ENCODE assay signal across 16 cellular contexts in the genomic region with DNA sequence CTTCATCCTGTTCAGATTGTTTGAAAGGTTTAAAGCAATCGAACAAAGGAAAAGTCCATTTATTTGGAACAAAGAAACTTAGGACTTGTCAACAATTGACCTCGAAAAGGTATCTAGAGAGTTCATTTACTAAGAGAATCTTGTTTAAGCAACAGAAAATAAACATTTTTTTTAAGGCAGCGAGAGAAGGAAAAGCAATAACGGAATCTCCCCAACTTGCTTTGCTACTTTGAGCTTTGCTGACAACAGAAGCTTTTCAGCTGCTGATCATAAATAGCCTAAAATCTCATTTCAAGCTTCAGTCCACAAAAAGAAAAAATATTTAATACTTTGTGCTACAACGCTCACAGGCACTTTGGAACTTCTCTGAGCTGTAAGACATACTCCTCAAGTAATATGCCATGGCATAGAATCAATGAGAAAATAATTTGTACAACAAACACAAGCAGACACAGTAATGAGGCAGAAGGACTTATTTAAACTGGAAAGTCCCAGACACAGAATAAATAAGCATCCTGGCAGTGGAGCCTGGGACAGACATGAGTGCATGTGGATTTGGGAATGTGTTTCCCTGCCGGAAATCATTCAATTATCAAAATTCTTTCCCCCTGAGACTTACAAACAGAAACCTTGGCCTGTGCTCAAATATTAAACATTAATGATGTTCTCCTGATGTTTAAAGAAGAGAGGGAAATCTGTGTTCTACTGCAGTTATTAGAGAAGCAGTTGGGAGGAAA.
DNase-seq lines count a peak whose midpoint lies in the region; ATAC-seq and TF ChIP-seq lines count a peak whose summit lies in the region.
"Had no signal": no experiment of that assay in that cellular context is flagged by ENCODE, and none has a peak within 500 bp of the region (broad histone marks: within the 10 kb centered on the region; RNA-seq: fewer than 3 reads in every experiment).

No MANE protein-coding gene starts in this region.

- peak overlapping the region; percentile 66 for H3K27ac Mint-ChIP-seq in osteocyte (ENCODE audit: unreplicated experiment)
- H3K27ac Mint-ChIP-seq in naive thymus-derived CD8-positive, alpha-beta T cell, result no peak overlapping the region
- H3K27ac Mint-ChIP-seq: activated T-helper 17 cell treated with anti-CD3 and anti-CD28 coated beads, Interleukin-2, amount 50 U/mL, for 72 hours; T-cell had no signal

- intact Hi-C loops in left ventricle myocardium superior (cut with micrococcal nuclease), result no loop called here
- intact Hi-C loops in sciatic nerve (cut with DNase I), result no loop called here

- TF ChIP-seq CTCF in astrocyte of the cerebellum (IDR thresholded peaks at IDR 0.05; ENCODE audit: low read depth, low read length, missing control alignments) (no peak), osteocyte (IDR thresholded peaks at IDR 0.05) (no peak)

- no peaks in the 10 kb centered on the region for H3K27me3 Mint-ChIP-seq in osteocyte (ENCODE audit: unreplicated experiment)
- H3K27me3 Mint-ChIP-seq in naive thymus-derived CD8-positive, alpha-beta T cell, result no peaks in the 10 kb centered on the region
- H3K27me3 Mint-ChIP-seq: activated T-helper 17 cell treated with anti-CD3 and anti-CD28 coated beads, Interleukin-2, amount 50 U/mL, for 72 hours; CD4-positive, CD25-positive, alpha-beta regulatory T cell; T-cell had no signal

- H3K36me3 Mint-ChIP-seq in osteocyte (ENCODE audit: unreplicated experiment), result no peaks in the 10 kb centered on the region
- no peaks in the 10 kb centered on the region for H3K36me3 Mint-ChIP-seq in naive thymus-derived CD8-positive, alpha-beta T cell
- H3K36me3 Mint-ChIP-seq: CD4-positive, CD25-positive, alpha-beta regulatory T cell; T-cell had no signal

- peaks cover 56% of the 10 kb centered on the region for H3K4me1 Mint-ChIP-seq in osteocyte (ENCODE audit: unreplicated experiment)
- no peaks in the 10 kb centered on the region for H3K4me1 Mint-ChIP-seq in naive thymus-derived CD8-positive, alpha-beta T cell
- H3K4me1 Mint-ChIP-seq: activated T-helper 17 cell treated with anti-CD3 and anti-CD28 coated beads, Interleukin-2, amount 50 U/mL, for 72 hours; CD4-positive, CD25-positive, alpha-beta regulatory T cell; T-cell had no signal

- H3K9me3 Mint-ChIP-seq in osteocyte (ENCODE audit: unreplicated experiment), result peaks cover 4% of the 10 kb centered on the region
- peaks cover 0 to 11% (median 2%) of the 10 kb centered on the region in 9 donors for H3K9me3 Mint-ChIP-seq in naive thymus-derived CD8-positive, alpha-beta T cell

- peak overlapping the region; percentile 28 for H3K4me3 Mint-ChIP-seq in osteocyte (ENCODE audit: unreplicated experiment)
- H3K4me3 Mint-ChIP-seq in naive thymus-derived CD8-positive, alpha-beta T cell, result no peak overlapping the region
- H3K4me3 Mint-ChIP-seq: activated T-helper 17 cell treated with anti-CD3 and anti-CD28 coated beads, Interleukin-2, amount 50 U/mL, for 72 hours; CD4-positive, CD25-positive, alpha-beta regulatory T cell; T-cell had no signal

- in situ Hi-C loops in astrocyte of the cerebellum (cut with HindIII; ENCODE audit: low sequenced_read_pairs), result no loop called here

- H3K4me3 ChIP-seq in astrocyte of the cerebellum (ENCODE audit: low read depth, low read length), result no peak overlapping the region
- H3K4me3 ChIP-seq: cardiac muscle cell, suprapubic skin had no signal

- POLR2A ChIA-PET in naive thymus-derived CD8-positive, alpha-beta T cell (lab: Charles Lee), result no interaction called here

- ATAC-seq in left ventricle myocardium superior (peak; percentile 88), HG02840 (IDR thresholded peaks at IDR 0.05; ENCODE audit: low FRiP score, unreplicated experiment) (no peak), sciatic nerve (no peak)
- no peak for ATAC-seq in naive thymus-derived CD8-positive, alpha-beta T cell
- ATAC-seq: activated T-helper 17 cell treated with anti-CD3 and anti-CD28 coated beads, Interleukin-2, amount 50 U/mL, for 72 hours; T-cell had no signal

- DNase-seq in ELR (ENCODE audit: low read depth) (peak; percentile 6), astrocyte of the cerebellum (ENCODE audit: low read depth) (peak; percentile 41), left ventricle myocardium superior (no peak), osteocyte (ENCODE audit: extremely low spot score, unreplicated experiment) (no peak), GM19238 (ENCODE audit: insufficient read length, low spot score) (no peak), sciatic nerve (ENCODE audit: low spot score) (no peak)
- no peak for DNase-seq in naive thymus-derived CD8-positive, alpha-beta T cell
- DNase-seq: activated CD4-positive, alpha-beta T cell treated with anti-CD3 and anti-CD28 coated beads for 4 hours; CD4-positive, CD25-positive, alpha-beta regulatory T cell; midbrain; NCI-H2107; T-cell had no signal

Comparison
In these comparisons a context has a peak if more than half of its experiments do, and no peak if none do; other contexts are left out.
1. DNase-seq: peak in ELR (single experiment) and astrocyte of the cerebellum (single experiment); none in left ventricle myocardium superior (single experiment), osteocyte (single experiment), naive thymus-derived CD8-positive, alpha-beta T cell (0 of 10), GM19238 (single experiment) and sciatic nerve (single experiment).